In genomic region chr7:5596046-5596895, GRCh38 we compare ENCODE assay signal across 8 cellular contexts. TPM values are rescaled to one million over a fixed set of nuclear protein-coding genes. Genes with fewer than 3 reads are reported as not detected.
DNase-seq lines count a peak whose midpoint lies in the region; ATAC-seq, FAIRE-seq and TF ChIP-seq lines count a peak whose summit lies in the region.

No MANE protein-coding gene starts in this region.

- H3K9me3 ChIP-seq in astrocyte (ENCODE audit: insufficient read depth, low read depth, low read length): no peaks in the 10 kb centered on the region
- H3K9me3 ChIP-seq in iPS-15b (ENCODE audit: control insufficient read depth, insufficient read depth, low read length): no peaks in the 10 kb centered on the region

- peaks cover 21% of the 10 kb centered on the region for H3K4me1 Mint-ChIP-seq in T-helper 2 cell treated with Interferon-gamma antibody and Interleukin-4, amounts not matched to agents 5 μg/mL and 100 μg/mL, for 36 hours (ENCODE audit: low read depth)
- peaks cover 36% of the 10 kb centered on the region for H3K4me1 Mint-ChIP-seq in astrocyte (ENCODE audit: low read depth, unreplicated experiment)

- peak overlapping the region; percentile 78 for H3K27ac ChIP-seq in astrocyte (ENCODE audit: low read depth, low read length)

- H3K9ac ChIP-seq in astrocyte (ENCODE audit: low read length) (peak overlapping the region; percentile 85), iPS-15b (ENCODE audit: low read depth, low read length) (peak overlapping the region; percentile 54)

- TF ChIP-seq CTCF in AG09309 (IDR thresholded peaks at IDR 0.05; ENCODE audit: control insufficient read depth, insufficient read depth, low read depth, low read length, missing control alignments) (no peak), astrocyte (IDR thresholded peaks at IDR 0.05; ENCODE audit: insufficient read depth, low read depth, low read length) (no peak)

- peak overlapping the region; percentile 98 for H3K4me2 ChIP-seq in astrocyte (ENCODE audit: low read length)

- DNase-seq in AG09309 (ENCODE audit: low read depth) (peak; percentile 78), astrocyte (ENCODE audit: low read depth) (peak; percentile 94)
- DNase-seq in T-helper 2 cell treated with Interferon-gamma antibody and Interleukin-4, amounts not matched to agents 5 μg/mL and 100 μg/mL, for 36 hours (ENCODE audit: low spot score): peak; percentile 76
- peak; percentile 47 to 77 for DNase-seq in stimulated activated CD4-positive, alpha-beta T cell treated with anti-CD3 and anti-CD28 coated beads, Interleukin-12 subunit alpha, Interleukin-12 subunit beta, amount 100 ng/mL, for 24 hours (ENCODE audit: low read depth in 2 of 2)

- peak overlapping the region; percentile 81 for H3K4me3 ChIP-seq in AG09309 (ENCODE audit: control insufficient read depth, low read depth, low read length)
- H3K4me3 ChIP-seq in astrocyte (ENCODE audit: insufficient read depth, low read depth, low read length): peak overlapping the region; percentile 88
- H3K4me3 ChIP-seq in iPS-15b (ENCODE audit: low read depth, low read length): peak overlapping the region; percentile 94

- H3K4me1 ChIP-seq in astrocyte (ENCODE audit: insufficient read depth, low read length) (peaks cover 43% of the 10 kb centered on the region), iPS-15b (ENCODE audit: control insufficient read depth, insufficient read depth, low read length) (peaks cover 23% of the 10 kb centered on the region)

- H3K27ac Mint-ChIP-seq in T-helper 2 cell treated with Interferon-gamma antibody and Interleukin-4, amounts not matched to agents 5 μg/mL and 100 μg/mL, for 36 hours: peak overlapping the region; percentile 84
- peak overlapping the region; percentile 95 for H3K27ac Mint-ChIP-seq in astrocyte (ENCODE audit: unreplicated experiment)

- no peak for FAIRE-seq in astrocyte (lab: Jason Lieb, UNC)

- H3K27me3 Mint-ChIP-seq in T-helper 2 cell treated with Interferon-gamma antibody and Interleukin-4, amounts not matched to agents 5 μg/mL and 100 μg/mL, for 36 hours (ENCODE audit: low read depth): peaks cover 23% of the 10 kb centered on the region
- H3K27me3 Mint-ChIP-seq in astrocyte (ENCODE audit: low read depth, unreplicated experiment): no peaks in the 10 kb centered on the region

- H3K36me3 ChIP-seq in astrocyte (ENCODE audit: insufficient read depth, low read length) (no peaks in the 10 kb centered on the region), iPS-15b (ENCODE audit: control insufficient read depth, insufficient read depth, low read length) (peaks cover 15% of the 10 kb centered on the region)

- peaks cover 85% of the 10 kb centered on the region for H3K79me2 ChIP-seq in astrocyte (ENCODE audit: insufficient read depth, low read length)

- H3K27me3 ChIP-seq in astrocyte (ENCODE audit: insufficient read depth, low read length): no peaks in the 10 kb centered on the region
- H3K27me3 ChIP-seq in iPS-15b (ENCODE audit: control insufficient read depth, insufficient read depth, low read length): peaks cover 7% of the 10 kb centered on the region

- peaks cover 3% of the 10 kb centered on the region for H3K36me3 Mint-ChIP-seq in T-helper 2 cell treated with Interferon-gamma antibody and Interleukin-4, amounts not matched to agents 5 μg/mL and 100 μg/mL, for 36 hours (ENCODE audit: low read depth)
- peaks cover 22% of the 10 kb centered on the region for H3K36me3 Mint-ChIP-seq in astrocyte (ENCODE audit: low read depth, unreplicated experiment)

- no peak overlapping the region for H2AFZ ChIP-seq in astrocyte (ENCODE audit: low read depth, low read length)

- H3K9me3 Mint-ChIP-seq in T-helper 2 cell treated with Interferon-gamma antibody and Interleukin-4, amounts not matched to agents 5 μg/mL and 100 μg/mL, for 36 hours: no peaks in the 10 kb centered on the region
- no peaks in the 10 kb centered on the region for H3K9me3 Mint-ChIP-seq in astrocyte (ENCODE audit: unreplicated experiment)

- H3K4me3 Mint-ChIP-seq in T-helper 2 cell treated with Interferon-gamma antibody and Interleukin-4, amounts not matched to agents 5 μg/mL and 100 μg/mL, for 36 hours: peak overlapping the region; percentile 76
- H3K4me3 Mint-ChIP-seq in astrocyte (ENCODE audit: unreplicated experiment): peak overlapping the region; percentile 97

- ATAC-seq in HG02610 (IDR thresholded peaks at IDR 0.05; ENCODE audit: unreplicated experiment) (peak; percentile 32), GM18498 (IDR thresholded peaks at IDR 0.05; ENCODE audit: unreplicated experiment) (no peak), GM18873 (IDR thresholded peaks at IDR 0.05; ENCODE audit: low FRiP score, unreplicated experiment) (no peak)

- H4K20me1 ChIP-seq in astrocyte (ENCODE audit: insufficient read depth, low read length): peaks cover 75% of the 10 kb centered on the region

RNA-seq across cellular contexts. Expression of gene FSCN1, which starts 3.7 kb away (rescaled TPM):
- total RNA-seq in astrocyte: 629 and 685 TPM in 2 replicates
